14 cellular contexts compared by ENCODE assay signal in the genomic region with DNA sequence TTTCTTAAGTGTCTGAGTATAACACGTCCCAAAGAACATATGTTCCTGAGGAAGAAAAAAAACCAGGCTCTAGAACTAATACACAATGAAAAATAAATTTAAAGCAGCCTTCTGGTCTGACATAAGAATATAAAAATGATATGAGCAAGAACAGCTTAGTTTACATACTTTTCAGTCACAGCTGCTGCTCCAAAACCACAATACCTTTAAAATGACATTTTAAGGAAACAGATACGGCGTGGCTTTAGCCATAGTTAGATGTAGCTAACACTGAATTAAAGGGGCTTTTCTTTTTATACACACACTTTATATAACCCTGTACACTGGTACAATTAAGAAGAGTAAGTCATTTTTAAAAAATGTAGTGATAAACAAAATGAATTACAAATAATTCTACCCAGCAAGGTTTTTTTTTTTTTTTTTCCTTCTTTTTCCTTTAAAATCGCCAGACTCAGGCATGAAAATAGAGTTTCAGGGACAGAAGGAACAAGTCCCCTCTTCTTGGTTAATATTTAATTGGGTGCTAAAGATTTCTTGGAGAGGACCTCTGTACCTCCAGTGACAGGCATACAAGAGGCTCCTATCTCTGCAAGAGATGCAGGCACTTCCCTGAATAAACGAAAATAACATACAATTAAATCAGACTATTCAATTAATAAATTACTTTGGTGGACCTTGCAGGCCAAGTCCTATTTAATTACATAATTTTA.
DNase-seq lines count a peak whose midpoint lies in the region; ATAC-seq lines count a peak whose summit lies in the region.
"Had no signal": no experiment of that assay in that cellular context is flagged by ENCODE, and none has a peak within 500 bp of the region (broad histone marks: within the 10 kb centered on the region; RNA-seq: fewer than 3 reads in every experiment).

No MANE protein-coding gene starts in this region.

- H3K9me3 Mint-ChIP-seq in naive thymus-derived CD4-positive, alpha-beta T cell, result no peaks in the 10 kb centered on the region
- H3K9me3 Mint-ChIP-seq: CD14-positive monocyte, natural killer cell had no signal

- DNase-seq in Kasumi-1 (lab: John Stamatoyannopoulos, UW) (peak; percentile 67 to 68), T-helper 9 cell (no peak), NCI-H1048 (lab: John Stamatoyannopoulos, UW) (no peak), DMS153 (lab: John Stamatoyannopoulos, UW) (no peak)
- DNase-seq in naive thymus-derived CD4-positive, alpha-beta T cell, result no peak
- DNase-seq: natural killer cell; NCI-H187 treated with DMSO at 0.1 percent for 48 hours; PC-3; stimulated activated CD8-positive, alpha-beta memory T cell treated with anti-CD3 and anti-CD28 coated beads, Interleukin-4, amount 100 ng/mL, for 48 hours had no signal

- H3K9ac ChIP-seq in BLaER1 (no peak overlapping the region), endocrine pancreas (ENCODE audit: control insufficient read depth, insufficient read depth, low read length) (no peak overlapping the region)

- H3K4me1 ChIP-seq in BLaER1 (peaks cover 11% of the 10 kb centered on the region), endocrine pancreas (ENCODE audit: control insufficient read depth, insufficient read depth, low read length) (peaks cover 10% of the 10 kb centered on the region)
- peaks cover 0 to 39% of the 10 kb centered on the region in 2 donors for H3K4me1 ChIP-seq in naive thymus-derived CD4-positive, alpha-beta T cell (ENCODE audit: control insufficient read depth in 2 of 2, insufficient read depth in 2 of 2, low read length in 2 of 2)

- no peak overlapping the region for H3K27ac ChIP-seq in BLaER1
- peak overlapping the region; percentile 46 for H3K27ac ChIP-seq in naive thymus-derived CD4-positive, alpha-beta T cell (ENCODE audit: low read depth, low read length)

- H3K9me3 ChIP-seq in BLaER1 (no peaks in the 10 kb centered on the region), endocrine pancreas (ENCODE audit: control insufficient read depth, low read length) (no peaks in the 10 kb centered on the region)
- H3K9me3 ChIP-seq in naive thymus-derived CD4-positive, alpha-beta T cell (ENCODE audit: control insufficient read depth in 2 of 3, low read length in 3 of 3), result no peaks in the 10 kb centered on the region

- H3K27me3 Mint-ChIP-seq in naive thymus-derived CD4-positive, alpha-beta T cell, result peaks cover 0 to 3% (median 0%) of the 10 kb centered on the region in 5 donors

- POLR2A ChIA-PET in naive thymus-derived CD4-positive, alpha-beta T cell (lab: Charles Lee), result no interaction called here

- H4K20me1 ChIP-seq in BLaER1, result no peaks in the 10 kb centered on the region

- no peak overlapping the region for H3K4me3 ChIP-seq in BLaER1
- H3K4me3 ChIP-seq in endocrine pancreas (ENCODE audit: control insufficient read depth, insufficient read depth, low read length), result peak overlapping the region; percentile 19
- H3K4me3 ChIP-seq in naive thymus-derived CD4-positive, alpha-beta T cell (ENCODE audit: low read length), result no peak overlapping the region

- H3K36me3 ChIP-seq in BLaER1 (0 out of 2 replicates have a peak, but pooled peaks cover 3% of the 10 kb centered on the region), endocrine pancreas (ENCODE audit: control insufficient read depth, insufficient read depth, low read length) (no peaks in the 10 kb centered on the region)
- no peaks in the 10 kb centered on the region for H3K36me3 ChIP-seq in naive thymus-derived CD4-positive, alpha-beta T cell (ENCODE audit: control insufficient read depth in 2 of 3, insufficient read depth in 3 of 3, low read length in 3 of 3)

- peaks cover 2 to 12% (median 8%) of the 10 kb centered on the region in 5 donors for H3K36me3 Mint-ChIP-seq in naive thymus-derived CD4-positive, alpha-beta T cell
- H3K36me3 Mint-ChIP-seq: natural killer cell had no signal

- no peaks in the 10 kb centered on the region for H3K27me3 ChIP-seq in BLaER1
- no peaks in the 10 kb centered on the region for H3K27me3 ChIP-seq in endocrine pancreas (ENCODE audit: control insufficient read depth, insufficient read depth, low read length)
- H3K27me3 ChIP-seq in naive thymus-derived CD4-positive, alpha-beta T cell (ENCODE audit: control insufficient read depth in 2 of 2, insufficient read depth in 2 of 2, low read length in 2 of 2), result no peaks in the 10 kb centered on the region

- CTCF ChIA-PET in naive thymus-derived CD4-positive, alpha-beta T cell (lab: Charles Lee), result interaction anchor here (0.6 to 0.7 kb wide), 2 partner anchors 166 to 193 kb away, joined by 3 to 4 read pairs; no protein-coding TSS in a partner anchor

- H3K27ac Mint-ChIP-seq in naive thymus-derived CD4-positive, alpha-beta T cell, result peak overlapping the region in 5 of 9 donors; percentile 40 to 94 (median 70)
- H3K27ac Mint-ChIP-seq: natural killer cell had no signal

- peak overlapping the region in 7 of 10 donors; percentile 43 to 74 (median 47) for H3K4me3 Mint-ChIP-seq in naive thymus-derived CD4-positive, alpha-beta T cell
- H3K4me3 Mint-ChIP-seq: CD14-positive monocyte, natural killer cell had no signal

- ATAC-seq in naive thymus-derived CD4-positive, alpha-beta T cell, result no peak
- no peak for ATAC-seq in GM18498 (IDR thresholded peaks at IDR 0.05; ENCODE audit: unreplicated experiment)
- ATAC-seq: HCT116, natural killer cell, PC-3 had no signal

- H3K4me2 ChIP-seq in BLaER1, result peak overlapping the region; percentile 34; the same call in 1 of the 2 replicates

- peaks cover 3 to 43% (median 34%) of the 10 kb centered on the region in 7 donors for H3K4me1 Mint-ChIP-seq in naive thymus-derived CD4-positive, alpha-beta T cell
- H3K4me1 Mint-ChIP-seq: natural killer cell had no signal

- intact Hi-C loops in naive thymus-derived CD4-positive, alpha-beta T cell (cut with micrococcal nuclease), result loop anchor here in 1 of 2 donors (1.0 to 2.0 kb wide), 3 partner anchors 8 to 15 kb away; no protein-coding TSS in a partner anchor

Comparison
In these comparisons a context has a peak if more than half of its experiments do, and no peak if none do; other contexts are left out.
1. DNase-seq: peak in Kasumi-1 (2 of 2); none in naive thymus-derived CD4-positive, alpha-beta T cell (0 of 9), T-helper 9 cell (single experiment), NCI-H1048 (single experiment) and DMS153 (single experiment).